1 cellular context compared by ENCODE assay signal in the genomic region with DNA sequence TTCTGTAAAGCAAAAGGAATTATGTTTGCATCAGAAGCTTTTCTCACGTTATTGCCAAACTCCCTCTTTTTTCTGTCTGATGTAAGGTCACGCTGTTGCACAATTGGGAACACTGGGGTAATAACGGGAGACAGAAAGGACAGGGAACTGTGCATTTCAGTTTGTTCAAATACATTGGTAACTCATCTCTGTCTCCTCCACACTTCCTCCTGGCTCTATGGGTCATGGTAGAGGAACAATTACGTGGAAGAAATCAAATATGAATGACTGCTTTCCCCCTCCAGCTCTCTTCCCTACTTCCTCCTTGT.
TF ChIP-seq lines count a peak whose summit lies in the region.

No MANE protein-coding gene starts in this region.

TF ChIP-seq in HepG2, 621 proteins besides CTCF, POLR2A, EP300 and RAD21 (continued from another document and continues in another):
- TF ChIP-seq, protein P1, sequence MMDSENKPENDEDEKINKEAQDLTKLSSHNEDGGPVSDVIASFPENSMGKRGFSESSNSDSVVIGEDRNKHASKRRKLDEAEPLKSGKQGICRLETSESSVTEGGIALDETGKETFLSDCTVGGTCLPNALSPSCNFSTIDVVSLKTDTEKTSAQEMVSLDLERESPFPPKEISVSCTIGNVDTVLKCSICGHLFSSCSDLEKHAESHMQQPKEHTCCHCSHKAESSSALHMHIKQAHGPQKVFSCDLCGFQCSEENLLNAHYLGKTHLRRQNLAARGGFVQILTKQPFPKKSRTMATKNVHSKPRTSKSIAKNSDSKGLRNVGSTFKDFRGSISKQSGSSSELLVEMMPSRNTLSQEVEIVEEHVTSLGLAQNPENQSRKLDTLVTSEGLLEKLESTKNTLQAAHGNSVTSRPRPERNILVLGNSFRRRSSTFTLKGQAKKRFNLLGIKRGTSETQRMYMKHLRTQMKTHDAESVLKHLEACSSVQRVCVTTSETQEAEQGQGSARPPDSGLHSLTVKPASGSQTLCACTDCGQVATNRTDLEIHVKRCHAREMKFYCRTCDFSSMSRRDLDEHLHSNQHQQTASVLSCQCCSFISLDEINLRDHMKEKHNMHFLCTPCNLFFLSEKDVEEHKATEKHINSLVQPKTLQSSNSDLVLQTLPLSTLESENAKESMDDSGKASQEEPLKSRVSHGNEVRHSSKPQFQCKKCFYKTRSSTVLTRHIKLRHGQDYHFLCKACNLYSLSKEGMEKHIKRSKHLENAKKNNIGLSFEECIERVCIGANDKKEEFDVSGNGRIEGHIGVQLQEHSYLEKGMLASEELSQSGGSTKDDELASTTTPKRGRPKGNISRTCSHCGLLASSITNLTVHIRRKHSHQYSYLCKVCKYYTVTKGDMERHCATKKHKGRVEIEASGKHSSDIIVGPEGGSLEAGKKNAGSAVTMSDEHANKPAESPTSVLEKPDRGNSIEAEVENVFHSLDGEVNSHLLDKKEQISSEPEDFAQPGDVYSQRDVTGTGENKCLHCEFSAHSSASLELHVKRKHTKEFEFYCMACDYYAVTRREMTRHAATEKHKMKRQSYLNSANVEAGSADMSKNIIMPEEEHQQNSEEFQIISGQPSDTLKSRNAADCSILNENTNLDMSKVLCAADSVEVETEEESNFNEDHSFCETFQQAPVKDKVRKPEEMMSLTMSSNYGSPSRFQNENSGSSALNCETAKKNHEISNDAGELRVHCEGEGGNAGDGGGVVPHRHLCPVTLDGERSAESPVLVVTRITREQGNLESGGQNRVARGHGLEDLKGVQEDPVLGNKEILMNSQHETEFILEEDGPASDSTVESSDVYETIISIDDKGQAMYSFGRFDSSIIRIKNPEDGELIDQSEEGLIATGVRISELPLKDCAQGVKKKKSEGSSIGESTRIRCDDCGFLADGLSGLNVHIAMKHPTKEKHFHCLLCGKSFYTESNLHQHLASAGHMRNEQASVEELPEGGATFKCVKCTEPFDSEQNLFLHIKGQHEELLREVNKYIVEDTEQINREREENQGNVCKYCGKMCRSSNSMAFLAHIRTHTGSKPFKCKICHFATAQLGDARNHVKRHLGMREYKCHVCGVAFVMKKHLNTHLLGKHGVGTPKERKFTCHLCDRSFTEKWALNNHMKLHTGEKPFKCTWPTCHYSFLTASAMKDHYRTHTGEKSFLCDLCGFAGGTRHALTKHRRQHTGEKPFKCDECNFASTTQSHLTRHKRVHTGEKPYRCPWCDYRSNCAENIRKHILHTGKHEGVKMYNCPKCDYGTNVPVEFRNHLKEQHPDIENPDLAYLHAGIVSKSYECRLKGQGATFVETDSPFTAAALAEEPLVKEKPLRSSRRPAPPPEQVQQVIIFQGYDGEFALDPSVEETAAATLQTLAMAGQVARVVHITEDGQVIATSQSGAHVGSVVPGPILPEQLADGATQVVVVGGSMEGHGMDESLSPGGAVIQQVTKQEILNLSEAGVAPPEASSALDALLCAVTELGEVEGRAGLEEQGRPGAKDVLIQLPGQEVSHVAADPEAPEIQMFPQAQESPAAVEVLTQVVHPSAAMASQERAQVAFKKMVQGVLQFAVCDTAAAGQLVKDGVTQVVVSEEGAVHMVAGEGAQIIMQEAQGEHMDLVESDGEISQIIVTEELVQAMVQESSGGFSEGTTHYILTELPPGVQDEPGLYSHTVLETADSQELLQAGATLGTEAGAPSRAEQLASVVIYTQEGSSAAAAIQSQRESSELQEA (CRISPR knock-in tag; IDR thresholded peaks at IDR 0.05; ENCODE audit: not compliant biosample characterization) = no peak
- TF ChIP-seq CBX2 (IDR thresholded peaks at IDR 0.05; ENCODE audit: low read depth, low read length) (no peak), CBX2 (CRISPR knock-in tag; IDR thresholded peaks at IDR 0.05; ENCODE audit: low read depth) (no peak), ZNF564 (CRISPR knock-in tag; IDR thresholded peaks at IDR 0.05) (no peak), ATF7-NPFF (CRISPR knock-in tag; IDR thresholded peaks at IDR 0.05; ENCODE audit: low read depth) (no peak), ZNF768 (CRISPR knock-in tag; IDR thresholded peaks at IDR 0.05) (no peak), TGIF2 (CRISPR knock-in tag; IDR thresholded peaks at IDR 0.05) (peak; percentile 63; the same call in 1 of the 2 replicates), TCF7 (IDR thresholded peaks at IDR 0.05; ENCODE audit: low read depth) (peak; percentile 88), MEIS1 (CRISPR knock-in tag; IDR thresholded peaks at IDR 0.05; ENCODE audit: borderline replicate concordance) (no peak), MIER2 (CRISPR knock-in tag; IDR thresholded peaks at IDR 0.05) (0 out of 2 replicates have a peak, but pooled peaks have one; percentile 54), KDM5A (IDR thresholded peaks at IDR 0.05; ENCODE audit: borderline replicate concordance, low read length) (0 out of 2 replicates have a peak, but pooled peaks have one; percentile 25), NFRKB (IDR thresholded peaks at IDR 0.05) (no peak), NPAS2 (CRISPR knock-in tag; IDR thresholded peaks at IDR 0.05; ENCODE audit: borderline replicate concordance) (no peak), RFX5 (IDR thresholded peaks at IDR 0.05; ENCODE audit: low read depth, low read length) (no peak), ZNF550 (CRISPR knock-in tag; IDR thresholded peaks at IDR 0.05; ENCODE audit: borderline replicate concordance) (no peak), RCOR2 (CRISPR knock-in tag; IDR thresholded peaks at IDR 0.05) (peak; percentile 95), IKZF4 (CRISPR knock-in tag; IDR thresholded peaks at IDR 0.05; ENCODE audit: borderline replicate concordance, low read depth, not compliant biosample characterization) (no peak), ETV5 (CRISPR knock-in tag; IDR thresholded peaks at IDR 0.05; ENCODE audit: borderline replicate concordance) (peak; percentile 65; the same call in 1 of the 2 replicates), ZZZ3 (CRISPR knock-in tag; IDR thresholded peaks at IDR 0.05; ENCODE audit: borderline replicate concordance) (no peak), ZNF572 (CRISPR knock-in tag; IDR thresholded peaks at IDR 0.05) (no peak), ZNF530 (CRISPR knock-in tag; IDR thresholded peaks at IDR 0.05; ENCODE audit: low read depth) (no peak), SSRP1 (CRISPR knock-in tag; IDR thresholded peaks at IDR 0.05) (peak; percentile 55; the same call in 1 of the 2 replicates), MIXL1 (CRISPR knock-in tag; IDR thresholded peaks at IDR 0.05) (peak; percentile 81), ZNF292 (CRISPR knock-in tag; IDR thresholded peaks at IDR 0.05; ENCODE audit: borderline replicate concordance, low read depth) (peak; percentile 79; the same call in 1 of the 2 replicates), NFE2 (CRISPR knock-in tag; IDR thresholded peaks at IDR 0.05) (no peak), GABPB1 (CRISPR knock-in tag; IDR thresholded peaks at IDR 0.05) (peak; percentile 57), ZNF446 (CRISPR knock-in tag; IDR thresholded peaks at IDR 0.05) (no peak), HNRNPLL (IDR thresholded peaks at IDR 0.05; ENCODE audit: low read depth, low read length, poor library complexity, severe bottlenecking) (no peak), MAF1 (CRISPR knock-in tag; IDR thresholded peaks at IDR 0.05; ENCODE audit: borderline replicate concordance) (no peak)
- TF ChIP-seq, protein P2, sequence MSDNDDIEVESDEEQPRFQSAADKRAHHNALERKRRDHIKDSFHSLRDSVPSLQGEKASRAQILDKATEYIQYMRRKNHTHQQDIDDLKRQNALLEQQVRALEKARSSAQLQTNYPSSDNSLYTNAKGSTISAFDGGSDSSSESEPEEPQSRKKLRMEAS (IDR thresholded peaks at IDR 0.05) = peak; percentile 65
- TF ChIP-seq, protein P3, sequence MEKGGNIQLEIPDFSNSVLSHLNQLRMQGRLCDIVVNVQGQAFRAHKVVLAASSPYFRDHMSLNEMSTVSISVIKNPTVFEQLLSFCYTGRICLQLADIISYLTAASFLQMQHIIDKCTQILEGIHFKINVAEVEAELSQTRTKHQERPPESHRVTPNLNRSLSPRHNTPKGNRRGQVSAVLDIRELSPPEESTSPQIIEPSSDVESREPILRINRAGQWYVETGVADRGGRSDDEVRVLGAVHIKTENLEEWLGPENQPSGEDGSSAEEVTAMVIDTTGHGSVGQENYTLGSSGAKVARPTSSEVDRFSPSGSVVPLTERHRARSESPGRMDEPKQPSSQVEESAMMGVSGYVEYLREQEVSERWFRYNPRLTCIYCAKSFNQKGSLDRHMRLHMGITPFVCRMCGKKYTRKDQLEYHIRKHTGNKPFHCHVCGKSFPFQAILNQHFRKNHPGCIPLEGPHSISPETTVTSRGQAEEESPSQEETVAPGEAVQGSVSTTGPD (CRISPR knock-in tag; IDR thresholded peaks at IDR 0.05) = no peak
- TF ChIP-seq, protein P4, sequence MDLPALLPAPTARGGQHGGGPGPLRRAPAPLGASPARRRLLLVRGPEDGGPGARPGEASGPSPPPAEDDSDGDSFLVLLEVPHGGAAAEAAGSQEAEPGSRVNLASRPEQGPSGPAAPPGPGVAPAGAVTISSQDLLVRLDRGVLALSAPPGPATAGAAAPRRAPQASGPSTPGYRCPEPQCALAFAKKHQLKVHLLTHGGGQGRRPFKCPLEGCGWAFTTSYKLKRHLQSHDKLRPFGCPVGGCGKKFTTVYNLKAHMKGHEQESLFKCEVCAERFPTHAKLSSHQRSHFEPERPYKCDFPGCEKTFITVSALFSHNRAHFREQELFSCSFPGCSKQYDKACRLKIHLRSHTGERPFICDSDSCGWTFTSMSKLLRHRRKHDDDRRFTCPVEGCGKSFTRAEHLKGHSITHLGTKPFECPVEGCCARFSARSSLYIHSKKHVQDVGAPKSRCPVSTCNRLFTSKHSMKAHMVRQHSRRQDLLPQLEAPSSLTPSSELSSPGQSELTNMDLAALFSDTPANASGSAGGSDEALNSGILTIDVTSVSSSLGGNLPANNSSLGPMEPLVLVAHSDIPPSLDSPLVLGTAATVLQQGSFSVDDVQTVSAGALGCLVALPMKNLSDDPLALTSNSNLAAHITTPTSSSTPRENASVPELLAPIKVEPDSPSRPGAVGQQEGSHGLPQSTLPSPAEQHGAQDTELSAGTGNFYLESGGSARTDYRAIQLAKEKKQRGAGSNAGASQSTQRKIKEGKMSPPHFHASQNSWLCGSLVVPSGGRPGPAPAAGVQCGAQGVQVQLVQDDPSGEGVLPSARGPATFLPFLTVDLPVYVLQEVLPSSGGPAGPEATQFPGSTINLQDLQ (CRISPR knock-in tag; IDR thresholded peaks at IDR 0.05) = no peak
- TF ChIP-seq, protein P5, sequence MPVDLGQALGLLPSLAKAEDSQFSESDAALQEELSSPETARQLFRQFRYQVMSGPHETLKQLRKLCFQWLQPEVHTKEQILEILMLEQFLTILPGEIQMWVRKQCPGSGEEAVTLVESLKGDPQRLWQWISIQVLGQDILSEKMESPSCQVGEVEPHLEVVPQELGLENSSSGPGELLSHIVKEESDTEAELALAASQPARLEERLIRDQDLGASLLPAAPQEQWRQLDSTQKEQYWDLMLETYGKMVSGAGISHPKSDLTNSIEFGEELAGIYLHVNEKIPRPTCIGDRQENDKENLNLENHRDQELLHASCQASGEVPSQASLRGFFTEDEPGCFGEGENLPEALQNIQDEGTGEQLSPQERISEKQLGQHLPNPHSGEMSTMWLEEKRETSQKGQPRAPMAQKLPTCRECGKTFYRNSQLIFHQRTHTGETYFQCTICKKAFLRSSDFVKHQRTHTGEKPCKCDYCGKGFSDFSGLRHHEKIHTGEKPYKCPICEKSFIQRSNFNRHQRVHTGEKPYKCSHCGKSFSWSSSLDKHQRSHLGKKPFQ (CRISPR knock-in tag; IDR thresholded peaks at IDR 0.05; ENCODE audit: insufficient replicate concordance) = no peak
- TF ChIP-seq, protein P6, sequence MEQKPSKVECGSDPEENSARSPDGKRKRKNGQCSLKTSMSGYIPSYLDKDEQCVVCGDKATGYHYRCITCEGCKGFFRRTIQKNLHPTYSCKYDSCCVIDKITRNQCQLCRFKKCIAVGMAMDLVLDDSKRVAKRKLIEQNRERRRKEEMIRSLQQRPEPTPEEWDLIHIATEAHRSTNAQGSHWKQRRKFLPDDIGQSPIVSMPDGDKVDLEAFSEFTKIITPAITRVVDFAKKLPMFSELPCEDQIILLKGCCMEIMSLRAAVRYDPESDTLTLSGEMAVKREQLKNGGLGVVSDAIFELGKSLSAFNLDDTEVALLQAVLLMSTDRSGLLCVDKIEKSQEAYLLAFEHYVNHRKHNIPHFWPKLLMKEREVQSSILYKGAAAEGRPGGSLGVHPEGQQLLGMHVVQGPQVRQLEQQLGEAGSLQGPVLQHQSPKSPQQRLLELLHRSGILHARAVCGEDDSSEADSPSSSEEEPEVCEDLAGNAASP (CRISPR knock-in tag; IDR thresholded peaks at IDR 0.05; ENCODE audit: borderline replicate concordance) = peak; percentile 92
- TF ChIP-seq, protein P7, sequence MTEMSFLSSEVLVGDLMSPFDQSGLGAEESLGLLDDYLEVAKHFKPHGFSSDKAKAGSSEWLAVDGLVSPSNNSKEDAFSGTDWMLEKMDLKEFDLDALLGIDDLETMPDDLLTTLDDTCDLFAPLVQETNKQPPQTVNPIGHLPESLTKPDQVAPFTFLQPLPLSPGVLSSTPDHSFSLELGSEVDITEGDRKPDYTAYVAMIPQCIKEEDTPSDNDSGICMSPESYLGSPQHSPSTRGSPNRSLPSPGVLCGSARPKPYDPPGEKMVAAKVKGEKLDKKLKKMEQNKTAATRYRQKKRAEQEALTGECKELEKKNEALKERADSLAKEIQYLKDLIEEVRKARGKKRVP (CRISPR knock-in tag; IDR thresholded peaks at IDR 0.05) = peak in 1 of 2 experiments; percentile 99; a peak in 2 of 4 replicates
- TF ChIP-seq, protein P8, sequence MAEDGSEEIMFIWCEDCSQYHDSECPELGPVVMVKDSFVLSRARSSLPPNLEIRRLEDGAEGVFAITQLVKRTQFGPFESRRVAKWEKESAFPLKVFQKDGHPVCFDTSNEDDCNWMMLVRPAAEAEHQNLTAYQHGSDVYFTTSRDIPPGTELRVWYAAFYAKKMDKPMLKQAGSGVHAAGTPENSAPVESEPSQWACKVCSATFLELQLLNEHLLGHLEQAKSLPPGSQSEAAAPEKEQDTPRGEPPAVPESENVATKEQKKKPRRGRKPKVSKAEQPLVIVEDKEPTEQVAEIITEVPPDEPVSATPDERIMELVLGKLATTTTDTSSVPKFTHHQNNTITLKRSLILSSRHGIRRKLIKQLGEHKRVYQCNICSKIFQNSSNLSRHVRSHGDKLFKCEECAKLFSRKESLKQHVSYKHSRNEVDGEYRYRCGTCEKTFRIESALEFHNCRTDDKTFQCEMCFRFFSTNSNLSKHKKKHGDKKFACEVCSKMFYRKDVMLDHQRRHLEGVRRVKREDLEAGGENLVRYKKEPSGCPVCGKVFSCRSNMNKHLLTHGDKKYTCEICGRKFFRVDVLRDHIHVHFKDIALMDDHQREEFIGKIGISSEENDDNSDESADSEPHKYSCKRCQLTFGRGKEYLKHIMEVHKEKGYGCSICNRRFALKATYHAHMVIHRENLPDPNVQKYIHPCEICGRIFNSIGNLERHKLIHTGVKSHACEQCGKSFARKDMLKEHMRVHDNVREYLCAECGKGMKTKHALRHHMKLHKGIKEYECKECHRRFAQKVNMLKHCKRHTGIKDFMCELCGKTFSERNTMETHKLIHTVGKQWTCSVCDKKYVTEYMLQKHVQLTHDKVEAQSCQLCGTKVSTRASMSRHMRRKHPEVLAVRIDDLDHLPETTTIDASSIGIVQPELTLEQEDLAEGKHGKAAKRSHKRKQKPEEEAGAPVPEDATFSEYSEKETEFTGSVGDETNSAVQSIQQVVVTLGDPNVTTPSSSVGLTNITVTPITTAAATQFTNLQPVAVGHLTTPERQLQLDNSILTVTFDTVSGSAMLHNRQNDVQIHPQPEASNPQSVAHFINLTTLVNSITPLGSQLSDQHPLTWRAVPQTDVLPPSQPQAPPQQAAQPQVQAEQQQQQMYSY (CRISPR knock-in tag; IDR thresholded peaks at IDR 0.05) = no peak
